13 cellular contexts compared by ENCODE assay signal in genomic region chrX:64850371-64851082, GRCh38.
DNase-seq lines count a peak whose midpoint lies in the region; ATAC-seq lines count a peak whose summit lies in the region.
"Had no signal": no experiment of that assay in that cellular context is flagged by ENCODE, and none has a peak within 500 bp of the region (broad histone marks: within the 10 kb centered on the region; RNA-seq: fewer than 3 reads in every experiment).

No MANE protein-coding gene starts in this region.

- intact Hi-C loops in activated CD4-positive, alpha-beta memory T cell treated with anti-CD3 and anti-CD28 coated beads for 36 hours (cut with micrococcal nuclease) = no loop called here

- H3K9me3 Mint-ChIP-seq in activated naive CD4-positive, alpha-beta T cell treated with anti-CD3 and anti-CD28 coated beads, Interleukin-2, amount 50 U/mL, for 24 hours = no peaks in the 10 kb centered on the region
- peaks cover 27% of the 10 kb centered on the region for H3K9me3 Mint-ChIP-seq in activated CD4-positive, alpha-beta memory T cell treated with anti-CD3 and anti-CD28 coated beads for 36 hours
- peaks cover 12 to 19% of the 10 kb centered on the region in 2 donors for H3K9me3 Mint-ChIP-seq in stimulated activated naive CD8-positive, alpha-beta T cell treated with anti-CD3 and anti-CD28 coated beads, Interleukin-15, amount 100 ng/mL, for 72 hours

- CTCF ChIA-PET in activated CD4-positive, alpha-beta memory T cell treated with anti-CD3 and anti-CD28 coated beads for 36 hours (lab: Charles Lee) = no interaction called here

- ATAC-seq in GM21825 (IDR thresholded peaks at IDR 0.05; ENCODE audit: unreplicated experiment) (peak; percentile 83), HG02571 (IDR thresholded peaks at IDR 0.05; ENCODE audit: unreplicated experiment) (no peak)
- ATAC-seq in stimulated activated naive CD8-positive, alpha-beta T cell treated with anti-CD3 and anti-CD28 coated beads, Interleukin-15, amount 100 ng/mL, for 72 hours = peak; percentile 81
- ATAC-seq: GM23338 had no signal

- peak overlapping the region; percentile 82 for H3K27ac Mint-ChIP-seq in activated naive CD4-positive, alpha-beta T cell treated with anti-CD3 and anti-CD28 coated beads, Interleukin-2, amount 50 U/mL, for 24 hours
- no peak overlapping the region for H3K27ac Mint-ChIP-seq in activated CD4-positive, alpha-beta memory T cell treated with anti-CD3 and anti-CD28 coated beads for 36 hours
- peak overlapping the region; percentile 85 to 89 for H3K27ac Mint-ChIP-seq in stimulated activated naive CD8-positive, alpha-beta T cell treated with anti-CD3 and anti-CD28 coated beads, Interleukin-15, amount 100 ng/mL, for 72 hours
- H3K27ac Mint-ChIP-seq: GM23338 had no signal

- H3K4me3 Mint-ChIP-seq in activated naive CD4-positive, alpha-beta T cell treated with anti-CD3 and anti-CD28 coated beads, Interleukin-2, amount 50 U/mL, for 24 hours = peak overlapping the region; percentile 57
- H3K4me3 Mint-ChIP-seq in activated CD4-positive, alpha-beta memory T cell treated with anti-CD3 and anti-CD28 coated beads for 36 hours = no peak overlapping the region
- peak overlapping the region; percentile 49 to 69 for H3K4me3 Mint-ChIP-seq in stimulated activated naive CD8-positive, alpha-beta T cell treated with anti-CD3 and anti-CD28 coated beads, Interleukin-15, amount 100 ng/mL, for 72 hours
- H3K4me3 Mint-ChIP-seq: GM23338 had no signal

- H3K4me1 Mint-ChIP-seq in activated naive CD4-positive, alpha-beta T cell treated with anti-CD3 and anti-CD28 coated beads, Interleukin-2, amount 50 U/mL, for 24 hours = peaks cover 23% of the 10 kb centered on the region
- H3K4me1 Mint-ChIP-seq in activated CD4-positive, alpha-beta memory T cell treated with anti-CD3 and anti-CD28 coated beads for 36 hours (ENCODE audit: low read depth) = peaks cover 12% of the 10 kb centered on the region
- H3K4me1 Mint-ChIP-seq in stimulated activated naive CD8-positive, alpha-beta T cell treated with anti-CD3 and anti-CD28 coated beads, Interleukin-15, amount 100 ng/mL, for 72 hours = peaks cover 10% of the 10 kb centered on the region
- H3K4me1 Mint-ChIP-seq: GM23338 had no signal

- POLR2A ChIA-PET in activated CD4-positive, alpha-beta memory T cell treated with anti-CD3 and anti-CD28 coated beads for 36 hours (lab: Charles Lee) = no interaction called here

- no peak for DNase-seq in activated naive CD4-positive, alpha-beta T cell (lab: John Stamatoyannopoulos, UW)
- peak; percentile 29 for DNase-seq in activated CD4-positive, alpha-beta memory T cell treated with anti-CD3 and anti-CD28 coated beads for 36 hours
- peak; percentile 25 to 37 for DNase-seq in stimulated activated naive CD8-positive, alpha-beta T cell treated with anti-CD3 and anti-CD28 coated beads, Interleukin-15, amount 100 ng/mL, for 72 hours
- DNase-seq in GDM1 (lab: John Stamatoyannopoulos, UW) (no peak), NCI-H2227 treated with DMSO at 0.1 percent for 48 hours (lab: John Stamatoyannopoulos, UW) (no peak)
- DNase-seq: aorta, IMR-90, NCI-H187 treated with DMSO at 0.1 percent for 48 hours, SK-N-SH had no signal

- H3K36me3 Mint-ChIP-seq in activated naive CD4-positive, alpha-beta T cell treated with anti-CD3 and anti-CD28 coated beads, Interleukin-2, amount 50 U/mL, for 24 hours = peaks cover 11% of the 10 kb centered on the region
- H3K36me3 Mint-ChIP-seq in activated CD4-positive, alpha-beta memory T cell treated with anti-CD3 and anti-CD28 coated beads for 36 hours = peaks cover 23% of the 10 kb centered on the region

- H3K27me3 Mint-ChIP-seq in activated naive CD4-positive, alpha-beta T cell treated with anti-CD3 and anti-CD28 coated beads, Interleukin-2, amount 50 U/mL, for 24 hours = no peaks in the 10 kb centered on the region
- no peaks in the 10 kb centered on the region for H3K27me3 Mint-ChIP-seq in activated CD4-positive, alpha-beta memory T cell treated with anti-CD3 and anti-CD28 coated beads for 36 hours
- H3K27me3 Mint-ChIP-seq in stimulated activated naive CD8-positive, alpha-beta T cell treated with anti-CD3 and anti-CD28 coated beads, Interleukin-15, amount 100 ng/mL, for 72 hours = no peaks in the 10 kb centered on the region

Comparison
In these comparisons a context has a peak if more than half of its experiments do, and no peak if none do; other contexts are left out.
1. DNase-seq: peak in activated CD4-positive, alpha-beta memory T cell treated with anti-CD3 and anti-CD28 coated beads for 36 hours (single experiment) and stimulated activated naive CD8-positive, alpha-beta T cell treated with anti-CD3 and anti-CD28 coated beads, Interleukin-15, amount 100 ng/mL, for 72 hours (2 of 2); none in activated naive CD4-positive, alpha-beta T cell (0 of 4), GDM1 (single experiment) and NCI-H2227 treated with DMSO at 0.1 percent for 48 hours (single experiment).